In the genomic region with DNA sequence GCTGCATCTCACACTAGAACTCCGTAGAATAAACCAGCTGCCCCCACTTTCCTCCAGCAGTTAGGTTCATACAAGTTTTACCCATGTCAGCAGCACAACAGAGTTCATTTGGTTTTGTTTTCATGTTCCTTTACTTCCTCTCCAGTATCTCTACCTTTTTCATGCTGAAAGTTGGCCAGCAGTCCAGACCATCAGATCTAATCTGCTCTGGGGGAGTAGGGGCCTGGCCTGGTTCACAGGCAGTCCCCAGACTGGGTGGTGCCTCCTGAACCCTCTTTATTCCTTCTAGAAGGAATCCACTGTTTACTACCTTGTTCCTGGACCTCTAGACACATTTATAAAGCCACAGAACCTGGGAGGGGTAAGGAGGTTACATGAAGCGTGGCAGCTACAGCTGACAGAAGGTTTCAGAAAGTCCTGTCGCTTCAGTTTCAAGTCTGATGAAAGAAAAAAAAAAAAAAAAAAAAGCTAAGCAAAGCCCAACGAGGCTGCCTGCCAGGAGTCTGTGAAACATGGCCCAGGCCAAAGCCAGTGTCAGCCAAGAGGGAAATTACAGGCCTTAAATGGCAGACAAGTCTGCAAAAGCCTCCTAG, we compare ENCODE assay signal across 8 cellular contexts.
DNase-seq lines count a peak whose midpoint lies in the region; ATAC-seq and TF ChIP-seq lines count a peak whose summit lies in the region.

No MANE protein-coding gene starts in this region.

- no peaks in the 10 kb centered on the region for H3K27me3 Mint-ChIP-seq in activated T-helper 2 cell treated with anti-CD3 and anti-CD28 coated beads, Interferon-gamma antibody, Interleukin-2, Interleukin-4, amounts not matched to agents 10 μg/mL and 5 μg/mL and 100 μg/mL, durations not matched to agents 14 hours and 24 hours and 36 hours (ENCODE audit: low read depth)
- H3K27me3 Mint-ChIP-seq in H9 (ENCODE audit: low read depth), result no peaks in the 10 kb centered on the region; the same call in none of the 2 replicates

- no peak overlapping the region for H4K91ac ChIP-seq in H9 (ENCODE audit: insufficient read length, low read depth, low read length)

- H3K79me1 ChIP-seq in H9 (ENCODE audit: insufficient read depth, low read depth, low read length, poor library complexity, severe bottlenecking), result no peaks in the 10 kb centered on the region

- no peaks in the 10 kb centered on the region for H3K36me3 ChIP-seq in cardiac muscle cell

- no peak overlapping the region for H2AK5ac ChIP-seq in H9 (ENCODE audit: insufficient read length, low read length)

- no peak overlapping the region for H3K23ac ChIP-seq in H9 (ENCODE audit: insufficient read length, low read depth, low read length)

- H3T11ph ChIP-seq in H9 (ENCODE audit: low read length), result no peak overlapping the region

- no peak overlapping the region for H3K4me3 ChIP-seq in cardiac muscle cell

- H3K4me2 ChIP-seq in H9 (ENCODE audit: insufficient read depth, insufficient read length, low read length), result no peak overlapping the region

- no peak overlapping the region for H2BK5ac ChIP-seq in H9 (ENCODE audit: insufficient read length, low read length)

- H3K27me3 ChIP-seq in cardiac muscle cell (no peaks in the 10 kb centered on the region), H9 (ENCODE audit: insufficient read depth, low read length) (no peaks in the 10 kb centered on the region)

- H4K20me1 ChIP-seq in H9 (ENCODE audit: control insufficient read depth, insufficient read depth, insufficient read length), result no peaks in the 10 kb centered on the region

- H3K9ac ChIP-seq in H9 (ENCODE audit: extremely low read depth, insufficient read length, low read length), result no peak overlapping the region

- H3K36me3 Mint-ChIP-seq in activated T-helper 2 cell treated with anti-CD3 and anti-CD28 coated beads, Interferon-gamma antibody, Interleukin-2, Interleukin-4, amounts not matched to agents 10 μg/mL and 5 μg/mL and 100 μg/mL, durations not matched to agents 14 hours and 24 hours and 36 hours (ENCODE audit: low read depth), result peaks cover 3% of the 10 kb centered on the region
- H3K36me3 Mint-ChIP-seq in H9 (ENCODE audit: insufficient read depth in 1 of 3, low read depth in 3 of 3), result no peaks in the 10 kb centered on the region

- H3K27ac Mint-ChIP-seq in activated T-helper 2 cell treated with anti-CD3 and anti-CD28 coated beads, Interferon-gamma antibody, Interleukin-2, Interleukin-4, amounts not matched to agents 10 μg/mL and 5 μg/mL and 100 μg/mL, durations not matched to agents 14 hours and 24 hours and 36 hours, result peak overlapping the region; percentile 98
- no peak overlapping the region for H3K27ac Mint-ChIP-seq in H9

- no peak overlapping the region for H4K5ac ChIP-seq in H9 (ENCODE audit: insufficient read length, low read depth, low read length)

- ATAC-seq in GM19452 (IDR thresholded peaks at IDR 0.05; ENCODE audit: unreplicated experiment), result peak; percentile 87
- peak; percentile 87 for ATAC-seq in HG03460 (IDR thresholded peaks at IDR 0.05; ENCODE audit: unreplicated experiment)
- ATAC-seq in sciatic nerve, result peak; percentile 81

- no peak overlapping the region for H2AFZ ChIP-seq in H9 (ENCODE audit: low read length)

- intact Hi-C loops in activated T-helper 2 cell treated with anti-CD3 and anti-CD28 coated beads, Interferon-gamma antibody, Interleukin-2, Interleukin-4, amounts not matched to agents 10 μg/mL and 5 μg/mL and 100 μg/mL, durations not matched to agents 14 hours and 24 hours and 36 hours (cut with micrococcal nuclease), result loop anchor here (5.0 kb wide), 1 partner anchor 66 kb away; no protein-coding TSS in a partner anchor
- intact Hi-C loops in sciatic nerve (cut with DNase I), result no loop called here

- no peak overlapping the region for H3K4ac ChIP-seq in H9 (ENCODE audit: low read depth, low read length)

- peak overlapping the region; percentile 31 for H3K4me3 Mint-ChIP-seq in activated T-helper 2 cell treated with anti-CD3 and anti-CD28 coated beads, Interferon-gamma antibody, Interleukin-2, Interleukin-4, amounts not matched to agents 10 μg/mL and 5 μg/mL and 100 μg/mL, durations not matched to agents 14 hours and 24 hours and 36 hours (ENCODE audit: low read depth)
- H3K4me3 Mint-ChIP-seq in H9, result no peak overlapping the region

- no CpG with 5 or more reads among the region's 4 CpGs for WGBS in H9 (ENCODE audit: extremely low coverage, insufficient read length, low lambda C conversion rate)

- no peak overlapping the region for H2BK20ac ChIP-seq in H9 (ENCODE audit: low read depth, low read length, poor library complexity, severe bottlenecking)

- no peaks in the 10 kb centered on the region for H3K79me2 ChIP-seq in H9 (ENCODE audit: insufficient read depth, low read length)

- H3K14ac ChIP-seq in H9 (ENCODE audit: insufficient read depth, low read length), result no peak overlapping the region

- H3K4me1 Mint-ChIP-seq in activated T-helper 2 cell treated with anti-CD3 and anti-CD28 coated beads, Interferon-gamma antibody, Interleukin-2, Interleukin-4, amounts not matched to agents 10 μg/mL and 5 μg/mL and 100 μg/mL, durations not matched to agents 14 hours and 24 hours and 36 hours (ENCODE audit: low read depth), result peaks cover 40% of the 10 kb centered on the region
- 0 out of 4 replicates have a peak, but pooled peaks cover 0 to 3% of the 10 kb centered on the region in 2 experiments for H3K4me1 Mint-ChIP-seq in H9

- no peak overlapping the region for H3K18ac ChIP-seq in H9 (ENCODE audit: insufficient read length, low read depth, low read length)

- no peak overlapping the region for H2BK15ac ChIP-seq in H9 (ENCODE audit: low read depth, low read length)

- no peak overlapping the region for H2BK12ac ChIP-seq in H9 (ENCODE audit: insufficient read length, low read depth, low read length)

- no peak overlapping the region for H2BK120ac ChIP-seq in H9 (ENCODE audit: low read depth, low read length, poor library complexity, severe bottlenecking)

- DNase-seq in DMS 273 treated with DMSO at 0.1 percent for 48 hours (lab: John Stamatoyannopoulos, UW) (peak; percentile 19), cardiac muscle cell (ENCODE audit: low read depth in 1 of 2, low spot score in 1 of 2) (peak; percentile 21 to 88), sciatic nerve (ENCODE audit: low spot score) (peak; percentile 86), DMS153 (lab: John Stamatoyannopoulos, UW) (no peak), H9 (no peak)
- peak; percentile 43 for DNase-seq in activated T-helper 2 cell treated with anti-CD3 and anti-CD28 coated beads, Interferon-gamma antibody, Interleukin-2, Interleukin-4, amounts not matched to agents 10 μg/mL and 5 μg/mL and 100 μg/mL, durations not matched to agents 14 hours and 24 hours and 36 hours (ENCODE audit: low spot score)

- H3K23me2 ChIP-seq in H9 (ENCODE audit: insufficient read length, low read depth, low read length, poor library complexity, severe bottlenecking), result no peaks in the 10 kb centered on the region

- H3K56ac ChIP-seq in H9 (ENCODE audit: insufficient read length, low read depth, low read length), result no peak overlapping the region

- H3K9me3 ChIP-seq in cardiac muscle cell (ENCODE audit: low read depth) (no peaks in the 10 kb centered on the region), H9 (ENCODE audit: control insufficient read depth, low read depth, low read length) (no peaks in the 10 kb centered on the region)

- H4K8ac ChIP-seq in H9 (replicated peaks; ENCODE audit: insufficient read length, low read depth, low read length), result no peak overlapping the region

- no peak for TF ChIP-seq CTCF in cardiac muscle cell (IDR thresholded peaks at IDR 0.05; ENCODE audit: low read depth, low read length)
- TF ChIP-seq CTCF in H9 (conservative IDR thresholded peaks at IDR 0.05), result no peak

- H3K4me1 ChIP-seq in cardiac muscle cell (ENCODE audit: low read depth) (peaks cover 12% of the 10 kb centered on the region), H9 (ENCODE audit: insufficient read depth, low read length) (no peaks in the 10 kb centered on the region)

- H3K27ac ChIP-seq in cardiac muscle cell, result peak overlapping the region; percentile 55
- H3K27ac ChIP-seq in H9 (ENCODE audit: insufficient read length, low read depth, low read length), result no peak overlapping the region

- no peaks in the 10 kb centered on the region for H3K9me3 Mint-ChIP-seq in activated T-helper 2 cell treated with anti-CD3 and anti-CD28 coated beads, Interferon-gamma antibody, Interleukin-2, Interleukin-4, amounts not matched to agents 10 μg/mL and 5 μg/mL and 100 μg/mL, durations not matched to agents 14 hours and 24 hours and 36 hours
- no peaks in the 10 kb centered on the region for H3K9me3 Mint-ChIP-seq in H9

Comparison
In these comparisons a context has a peak if more than half of its experiments do, and no peak if none do; other contexts are left out.
1. DNase-seq: peak in DMS 273 treated with DMSO at 0.1 percent for 48 hours (single experiment), activated T-helper 2 cell treated with anti-CD3 and anti-CD28 coated beads, Interferon-gamma antibody, Interleukin-2, Interleukin-4, amounts not matched to agents 10 μg/mL and 5 μg/mL and 100 μg/mL, durations not matched to agents 14 hours and 24 hours and 36 hours (single experiment), cardiac muscle cell (2 of 2) and sciatic nerve (single experiment); none in DMS153 (single experiment) and H9 (single experiment).
2. Peak in every context shown above with its lines, with median percentiles within 50 percentile points of each other: ATAC-seq.